ENCODE assay signal across 12 cellular contexts in the genomic region with DNA sequence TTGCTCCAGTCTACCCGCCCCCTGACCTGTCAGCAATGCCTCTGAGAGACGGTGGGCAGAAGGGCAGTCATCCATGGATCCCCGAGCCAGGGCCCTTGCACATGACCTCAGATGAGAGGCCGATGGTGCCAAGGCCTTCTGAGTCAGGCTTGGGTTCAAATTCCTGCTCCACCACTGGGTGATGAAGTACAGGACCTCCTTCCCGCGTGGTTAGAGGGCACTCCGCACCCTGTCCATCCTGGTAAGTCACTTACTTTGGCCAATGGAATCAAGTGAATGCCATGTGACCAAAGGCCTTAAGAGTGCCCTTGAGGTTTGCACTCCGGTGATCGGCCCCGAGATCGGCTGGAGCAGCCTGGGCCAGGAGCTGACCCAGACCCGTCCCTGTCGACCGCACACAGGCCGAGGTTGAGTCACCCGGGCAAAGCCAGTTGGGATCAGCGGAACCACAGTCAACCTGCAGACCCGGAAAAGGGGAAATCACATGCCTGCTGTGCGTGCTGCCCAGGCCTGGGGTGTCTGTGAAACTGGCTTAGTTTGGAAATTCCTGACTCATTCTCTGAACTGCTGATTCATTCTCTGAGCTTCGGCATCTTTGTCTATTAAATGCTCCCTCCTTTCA. TPM values are rescaled to one million over a fixed set of nuclear protein-coding genes. Genes with fewer than 3 reads are reported as not detected.
A peak's percentile ranks its signal among the peaks of the same experiment; 100 is the strongest.
DNase-seq lines count a peak whose midpoint lies in the region; ATAC-seq and TF ChIP-seq lines count a peak whose summit lies in the region.
"Had no signal": no experiment of that assay in that cellular context is flagged by ENCODE, and none has a peak within 500 bp of the region (broad histone marks: within the 10 kb centered on the region; RNA-seq: fewer than 3 reads in every experiment).

No MANE protein-coding gene starts in this region.

- no peak overlapping the region for H3K4me3 ChIP-seq in skeletal muscle satellite cell (ENCODE audit: low read length)
- H3K4me3 ChIP-seq: skin epidermis had no signal

- peaks cover 10% of the 10 kb centered on the region for H3K27me3 ChIP-seq in skeletal muscle satellite cell (ENCODE audit: control insufficient read depth, insufficient read depth, low read length)

- peaks cover 24% of the 10 kb centered on the region for H3K4me1 ChIP-seq in skeletal muscle satellite cell (ENCODE audit: control insufficient read depth, insufficient read depth, low read length)

- H3K9ac ChIP-seq in skeletal muscle satellite cell (ENCODE audit: low read depth, low read length): peak overlapping the region; percentile 31

- ATAC-seq in GM21619 (IDR thresholded peaks at IDR 0.05; ENCODE audit: unreplicated experiment): no peak
- ATAC-seq in GM19455 (IDR thresholded peaks at IDR 0.05; ENCODE audit: unreplicated experiment): no peak
- no peak for ATAC-seq in HG03135 (IDR thresholded peaks at IDR 0.05; ENCODE audit: unreplicated experiment)
- ATAC-seq: HepG2 had no signal

- peak overlapping the region; percentile 85 for H3K27ac ChIP-seq in RWPE1

- H3K36me3 ChIP-seq in skeletal muscle satellite cell (ENCODE audit: insufficient read depth, low read length): no peaks in the 10 kb centered on the region

- CTCF ChIA-PET in RWPE1 (lab: Yijun Ruan, JAX): interaction anchor here (0.6 kb wide), 1 partner anchor 34 kb away, joined by 4 read pairs; no protein-coding TSS in a partner anchor

- peak; percentile 58 for DNase-seq in GOT3 (lab: John Stamatoyannopoulos, UW)
- peak; percentile 19 for DNase-seq in RWPE1 (ENCODE audit: low spot score)
- DNase-seq in fibroblast of gingiva (ENCODE audit: low read depth): peak; percentile 84
- no peak for DNase-seq in occipital lobe (lab: John Stamatoyannopoulos, UW)
- DNase-seq: activated CD4-positive, alpha-beta memory T cell treated with anti-CD3 and anti-CD28 coated beads for 36 hours; left cardiac atrium had no signal

- POLR2A ChIA-PET in RWPE1 (lab: Yijun Ruan, JAX; ENCODE audit: low non-redundant PET): no interaction called here

- TF ChIP-seq CTCF in RWPE1 (conservative IDR thresholded peaks at IDR 0.05; ENCODE audit: low read depth): no peak

- H3K4me2 ChIP-seq in skeletal muscle satellite cell (ENCODE audit: low read length): peak overlapping the region; percentile 60

- H3K9me3 ChIP-seq in skeletal muscle satellite cell (replicated peaks; ENCODE audit: low read length): no peaks in the 10 kb centered on the region

RNA-seq across cellular contexts. Expression of gene RTL6, which starts 48.9 kb away (rescaled TPM):
- 16.5 and 17.7 TPM in 2 replicates for total RNA-seq in skeletal muscle satellite cell (2012; rRNA removed)
- 62.2 TPM for total RNA-seq in occipital lobe
- total RNA-seq: HepG2 had no signal
